Comparison of ENCODE assay signal across 8 cellular contexts in genomic region chr12:79344855-79345840, GRCh38.
A peak's percentile ranks its signal among the peaks of the same experiment; 100 is the strongest.
DNase-seq lines count a peak whose midpoint lies in the region; ATAC-seq, FAIRE-seq and TF ChIP-seq lines count a peak whose summit lies in the region.

No MANE protein-coding gene starts in this region.

- ATAC-seq in HG02852 (IDR thresholded peaks at IDR 0.05; ENCODE audit: unreplicated experiment) (peak; percentile 80), WTC11 (peak; percentile 100), upper lobe of left lung (ENCODE audit: low FRiP score in 2 of 2) (no peak)

- TF ChIP-seq POLR2A in upper lobe of left lung (IDR thresholded peaks at IDR 0.05): no peak

- DNase-seq in AG09309 (ENCODE audit: low read depth): no peak
- DNase-seq in GM18507 (ENCODE audit: extremely low spot score, insufficient read length, low read depth): peak; percentile 2
- peak; percentile 45 for DNase-seq in NCI-H2029 (lab: John Stamatoyannopoulos, UW)
- DNase-seq in WTC11 (ENCODE audit: low spot score): peak; percentile 61
- no peak for DNase-seq in kidney
- DNase-seq in foreskin melanocyte: no peak
- DNase-seq in upper lobe of left lung: no peak

- POLR2A ChIA-PET in WTC11 (lab: Charles Lee): no interaction called here

- intact Hi-C loops in kidney (cut with DNase I): no loop called here

- TF ChIP-seq CTCF in AG09309 (IDR thresholded peaks at IDR 0.05; ENCODE audit: control insufficient read depth, insufficient read depth, low read depth, low read length, missing control alignments) (peak; percentile 72), WTC11 (IDR thresholded peaks at IDR 0.05) (peak; percentile 45), kidney (IDR thresholded peaks at IDR 0.05; ENCODE audit: borderline replicate concordance, extremely low read depth, insufficient read depth) (peak; percentile 44), upper lobe of left lung (IDR thresholded peaks at IDR 0.05) (peak in 2 of 6 experiments; percentile 29 to 34)

- TF ChIP-seq EP300 in upper lobe of left lung (IDR thresholded peaks at IDR 0.05): no peak

- peaks cover 2% of the 10 kb centered on the region; the same call in 1 of the 2 replicates for H3K36me3 Mint-ChIP-seq in WTC11

- H3K27me3 ChIP-seq in upper lobe of left lung: no peaks in the 10 kb centered on the region

- H3K4me1 ChIP-seq in kidney (ENCODE audit: control insufficient read depth in 1 of 2, insufficient read depth in 1 of 2, low read depth in 1 of 2, low read length in 2 of 2) (no peaks in the 10 kb centered on the region), upper lobe of left lung (no peaks in the 10 kb centered on the region)

- no peak overlapping the region for H3K9ac ChIP-seq in kidney (ENCODE audit: low read length in 2 of 2)

- H3K27ac ChIP-seq in kidney (ENCODE audit: low read depth in 2 of 2, low read length in 2 of 2) (no peak overlapping the region), upper lobe of left lung (no peak overlapping the region)

- 58 to 72% methylated on average over 5 of the region's 5 CpGs for WGBS in upper lobe of left lung, 2 donors

- no peak overlapping the region for H3K4me3 Mint-ChIP-seq in WTC11

- CTCF ChIA-PET in WTC11 (lab: Charles Lee): interaction anchor here (0.6 to 1.5 kb wide), 37 partner anchors 8 to 897 kb away, joined by 3 to 11 read pairs (median 4); no protein-coding TSS in a partner anchor

- H3K27me3 Mint-ChIP-seq in WTC11 (ENCODE audit: low read depth): no peaks in the 10 kb centered on the region

- FAIRE-seq in GM18507 (lab: Jason Lieb, UNC) (no peak), kidney (lab: Jason Lieb, UNC) (no peak)

- no peaks in the 10 kb centered on the region for H3K9me3 ChIP-seq in kidney (ENCODE audit: control insufficient read depth in 1 of 2, low read length in 2 of 2)
- no peaks in the 10 kb centered on the region for H3K9me3 ChIP-seq in upper lobe of left lung

- H3K4me3 ChIP-seq in AG09309 (ENCODE audit: control insufficient read depth, low read depth, low read length) (no peak overlapping the region), kidney (ENCODE audit: low read length in 2 of 2) (no peak overlapping the region), upper lobe of left lung (no peak overlapping the region)

- H3K4me1 Mint-ChIP-seq in WTC11: no peaks in the 10 kb centered on the region

- no peak overlapping the region for H3K27ac Mint-ChIP-seq in WTC11

- H3K9me3 Mint-ChIP-seq in WTC11: 0 out of 2 replicates have a peak, but pooled peaks cover under 1% of the 10 kb centered on the region

- H3K36me3 ChIP-seq in kidney (ENCODE audit: control insufficient read depth in 1 of 2, insufficient read depth in 2 of 2, low read length in 2 of 2) (no peaks in the 10 kb centered on the region), upper lobe of left lung (no peaks in the 10 kb centered on the region)

TF ChIP-seq in WTC11, 78 proteins besides CTCF, POLR2A, EP300 and RAD21:
- TF ChIP-seq MAX (CRISPR knock-in tag; IDR thresholded peaks at IDR 0.05) (no peak), ZNF425 (CRISPR knock-in tag; conservative IDR thresholded peaks at IDR 0.05) (no peak), ATF1 (CRISPR knock-in tag; IDR thresholded peaks at IDR 0.05) (no peak), E2F1 (CRISPR knock-in tag; IDR thresholded peaks at IDR 0.05) (no peak), ZBTB21 (CRISPR knock-in tag; IDR thresholded peaks at IDR 0.05; ENCODE audit: borderline replicate concordance) (no peak), ESRRA (CRISPR knock-in tag; IDR thresholded peaks at IDR 0.05; ENCODE audit: borderline replicate concordance) (no peak)

Comparison
In these comparisons a context has a peak if more than half of its experiments do, and no peak if none do; other contexts are left out.
1. DNase-seq: peak in GM18507 (single experiment), NCI-H2029 (single experiment) and WTC11 (single experiment); none in AG09309 (single experiment), kidney (single experiment), foreskin melanocyte (single experiment) and upper lobe of left lung (0 of 2).
2. ATAC-seq: peak in HG02852 (single experiment) and WTC11 (single experiment); none in upper lobe of left lung (0 of 2).